In genomic region chr14:89319687-89320086, GRCh38 we compare ENCODE assay signal across 14 cellular contexts.
DNase-seq lines count a peak whose midpoint lies in the region; ATAC-seq and TF ChIP-seq lines count a peak whose summit lies in the region.
"Had no signal": no experiment of that assay in that cellular context is flagged by ENCODE, and none has a peak within 500 bp of the region (broad histone marks: within the 10 kb centered on the region; RNA-seq: fewer than 3 reads in every experiment).

No MANE protein-coding gene starts in this region.

- H3K27me3 Mint-ChIP-seq in endodermal cell (ENCODE audit: insufficient read depth): no peaks in the 10 kb centered on the region
- H3K27me3 Mint-ChIP-seq: CD4-positive, alpha-beta memory T cell had no signal

- no peaks in the 10 kb centered on the region for H3K9me3 ChIP-seq in PC-3 (ENCODE audit: low read length)
- peaks cover 19% of the 10 kb centered on the region for H3K9me3 ChIP-seq in endodermal cell (ENCODE audit: control insufficient read depth, low read length)

- intact Hi-C loops in PC-3 (cut with micrococcal nuclease): loop anchor here (2.0 kb wide), 1 partner anchor 15 kb away; no protein-coding TSS in a partner anchor

- no peak overlapping the region for H2AFZ ChIP-seq in PC-3 (ENCODE audit: low read length)

- no peak overlapping the region for H3K27ac Mint-ChIP-seq in endodermal cell
- H3K27ac Mint-ChIP-seq: H9 had no signal

- peak; percentile 80 for DNase-seq in HCEC 1CT
- peak; percentile 70 for DNase-seq in PC-3
- DNase-seq in endodermal cell: no peak
- DNase-seq in stimulated activated CD4-positive, alpha-beta T cell treated with anti-CD3 and anti-CD28 coated beads, Interleukin-2, amount 100 ng/mL, for 24 hours: no peak
- DNase-seq in NCI-H1092 (lab: John Stamatoyannopoulos, UW): no peak
- DNase-seq: ACHN; CD4-positive, alpha-beta memory T cell; DMS153; DMS79; GDM1; H9 had no signal

- H3K27me3 ChIP-seq in PC-3 (ENCODE audit: low read length) (no peaks in the 10 kb centered on the region), endodermal cell (ENCODE audit: control insufficient read depth, insufficient read depth, low read length, poor library complexity, severe bottlenecking) (no peaks in the 10 kb centered on the region)

- peaks cover 27% of the 10 kb centered on the region for H3K4me1 Mint-ChIP-seq in endodermal cell

- H3K79me2 ChIP-seq in PC-3 (ENCODE audit: low read length): no peaks in the 10 kb centered on the region

- no TSS peak for BruUV-seq in PC-3 (replicated peaks; lab: Mats Ljungman, UMichigan)

- H3K9me2 ChIP-seq in PC-3 (replicated peaks; ENCODE audit: low read length): no peaks in the 10 kb centered on the region

- H3K9me3 Mint-ChIP-seq in endodermal cell: peaks cover 14% of the 10 kb centered on the region

- H3K36me3 ChIP-seq in PC-3 (ENCODE audit: low read depth, low read length): no peaks in the 10 kb centered on the region
- peaks cover 10% of the 10 kb centered on the region for H3K36me3 ChIP-seq in endodermal cell (ENCODE audit: control insufficient read depth, insufficient read depth, low read length)

- no peak overlapping the region for H3K9ac ChIP-seq in PC-3 (ENCODE audit: low read length)
- no peak overlapping the region for H3K9ac ChIP-seq in endodermal cell (ENCODE audit: extremely low read depth, low read length, poor library complexity, severe bottlenecking)

- WGBS in endodermal cell (ENCODE audit: insufficient coverage in 1 of 2, insufficient read length in 1 of 2), 2 experiments: 98 to 100% methylated on average over 1 to 4 of the region's 4 CpGs

- no peaks in the 10 kb centered on the region for H4K20me1 ChIP-seq in PC-3 (ENCODE audit: low read length)

- TF ChIP-seq CTCF in PC-3 (conservative IDR thresholded peaks at IDR 0.05; ENCODE audit: low read depth, low read length) (no peak), endodermal cell (conservative IDR thresholded peaks at IDR 0.05) (no peak)

- H3K4me3 Mint-ChIP-seq in endodermal cell: no peak overlapping the region
- H3K4me3 Mint-ChIP-seq: CD14-positive monocyte, H9 had no signal

- peak; percentile 96 for ATAC-seq in PC-3
- ATAC-seq in GM19395 (IDR thresholded peaks at IDR 0.05; ENCODE audit: unreplicated experiment): no peak
- ATAC-seq: HepG2 had no signal

- POLR2A ChIA-PET in PC-3 (lab: Charles Lee; ENCODE audit: unreplicated experiment): interaction anchor here (0.5 to 0.7 kb wide), 5 partner anchors 20 to 495 kb away, joined by 3 to 12 read pairs (median 3); partner anchors contain the start of gene TTC8

- no peaks in the 10 kb centered on the region for H3F3A ChIP-seq in PC-3 (ENCODE audit: low read length, unreplicated experiment)

- H3K4me1 ChIP-seq in PC-3 (ENCODE audit: insufficient read depth, low read length) (peaks cover 15% of the 10 kb centered on the region; the same call in 1 of the 2 replicates), endodermal cell (ENCODE audit: control insufficient read depth, insufficient read depth, low read length) (peaks cover 2% of the 10 kb centered on the region)

- H3K36me3 Mint-ChIP-seq in endodermal cell (ENCODE audit: low read depth): peaks cover 58% of the 10 kb centered on the region

- H3K4me2 ChIP-seq in PC-3 (ENCODE audit: low read length): peak overlapping the region; percentile 32

- H3K4me3 ChIP-seq in PC-3 (ENCODE audit: low read length) (no peak overlapping the region), endodermal cell (ENCODE audit: low read length) (peak overlapping the region; percentile 47)

- CTCF ChIA-PET in PC-3 (lab: Charles Lee): no interaction called here

- H3K27ac ChIP-seq in PC-3 (ENCODE audit: low read length) (peak overlapping the region; percentile 78), endodermal cell (ENCODE audit: low read depth, low read length) (no peak overlapping the region)

Comparison
In these comparisons a context has a peak if more than half of its experiments do, and no peak if none do; other contexts are left out.
1. DNase-seq: peak in HCEC 1CT (single experiment) and PC-3 (single experiment); none in endodermal cell (single experiment), stimulated activated CD4-positive, alpha-beta T cell treated with anti-CD3 and anti-CD28 coated beads, Interleukin-2, amount 100 ng/mL, for 24 hours (0 of 2) and NCI-H1092 (single experiment).